ENCODE assay signal across 14 cellular contexts in the genomic region with DNA sequence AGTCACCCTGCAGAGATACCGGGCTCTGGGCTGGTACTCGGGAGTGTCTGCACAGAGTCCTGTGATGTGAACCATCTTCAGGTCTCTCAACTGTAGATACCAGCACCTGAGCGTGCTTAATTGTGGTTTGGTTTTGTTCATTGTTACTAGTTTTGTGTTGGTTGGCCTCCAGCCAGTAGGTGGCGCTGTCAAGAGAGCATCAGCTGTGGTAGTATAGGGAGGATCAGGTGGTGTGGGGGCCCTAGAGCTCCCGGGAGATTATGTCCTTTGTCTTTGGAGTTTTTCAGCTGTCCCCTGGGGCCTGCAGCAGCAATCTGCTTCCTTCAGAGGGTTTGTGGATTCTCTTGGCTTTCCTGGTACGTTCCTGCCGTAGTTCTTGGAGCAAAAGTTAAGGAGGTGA.
DNase-seq lines count a peak whose midpoint lies in the region; ATAC-seq and TF ChIP-seq lines count a peak whose summit lies in the region.
"Had no signal": no experiment of that assay in that cellular context is flagged by ENCODE, and none has a peak within 500 bp of the region (broad histone marks: within the 10 kb centered on the region; RNA-seq: fewer than 3 reads in every experiment).

No MANE protein-coding gene starts in this region.

- H3K27ac ChIP-seq in C4-2B: no peak overlapping the region
- no peak overlapping the region for H3K27ac ChIP-seq in RWPE2 (ENCODE audit: poor library complexity, severe bottlenecking)
- H3K27ac ChIP-seq in left lung: no peak overlapping the region
- H3K27ac ChIP-seq: ascending aorta, esophagus muscularis mucosa had no signal

- H3K9me3 ChIP-seq in RWPE2 (ENCODE audit: severe bottlenecking) (peaks cover 10% of the 10 kb centered on the region), left lung (peaks cover 0 to 35% of the 10 kb centered on the region in 2 donors)

- ATAC-seq in RWPE2 (ENCODE audit: low read depth) (no peak), left lung (no peak), HG03045 (IDR thresholded peaks at IDR 0.05; ENCODE audit: unreplicated experiment) (no peak), HG03135 (IDR thresholded peaks at IDR 0.05; ENCODE audit: unreplicated experiment) (no peak)

- intact Hi-C loops in left lung (cut with DNase I): no loop called here

- H3K36me3 ChIP-seq in RWPE2 (ENCODE audit: low read depth): no peaks in the 10 kb centered on the region
- H3K36me3 ChIP-seq in left lung: no peaks in the 10 kb centered on the region
- H3K36me3 ChIP-seq: ascending aorta, esophagus muscularis mucosa had no signal

- DNase-seq in RWPE2 (ENCODE audit: low spot score) (no peak), iPS DF 4.7 (ENCODE audit: extremely low read depth, low spot score) (peak; percentile 22), NCI-H774 (lab: John Stamatoyannopoulos, UW) (no peak), left lung (no peak)
- DNase-seq: DMS153, kidney glomerular epithelial cell, NCI-H69, substantia nigra had no signal

- H3K4me3 ChIP-seq in RWPE2 (ENCODE audit: severe bottlenecking) (no peak overlapping the region), left lung (no peak overlapping the region)
- H3K4me3 ChIP-seq: ascending aorta, esophagus muscularis mucosa had no signal

- no peaks in the 10 kb centered on the region for H3K4me1 ChIP-seq in RWPE2 (ENCODE audit: insufficient read depth, poor library complexity, severe bottlenecking)
- peaks cover under 1 to 3% of the 10 kb centered on the region in 2 donors for H3K4me1 ChIP-seq in left lung

- peak; percentile 56 for TF ChIP-seq CTCF in C4-2B (conservative IDR thresholded peaks at IDR 0.05)
- TF ChIP-seq CTCF in GM12872 (IDR thresholded peaks at IDR 0.05; ENCODE audit: insufficient read depth, low read depth, low read length): peak; percentile 54; the same call in 2 of the 3 replicates
- TF ChIP-seq CTCF in RWPE2 (IDR thresholded peaks at IDR 0.05; ENCODE audit: poor library complexity, severe bottlenecking): peak; percentile 31
- no peak for TF ChIP-seq CTCF in left lung (IDR thresholded peaks at IDR 0.05)

- H3K27me3 ChIP-seq in RWPE2 (ENCODE audit: insufficient read depth, poor library complexity, severe bottlenecking): no peaks in the 10 kb centered on the region
- H3K27me3 ChIP-seq in left lung: no peaks in the 10 kb centered on the region
- H3K27me3 ChIP-seq: ascending aorta, esophagus muscularis mucosa had no signal

Comparison
In these comparisons a context has a peak if more than half of its experiments do, and no peak if none do; other contexts are left out.
1. CTCF ChIP-seq: peak in C4-2B (single experiment), GM12872 (single experiment) and RWPE2 (single experiment); none in left lung (0 of 2).